In genomic region chr18:10090668-10091067, GRCh38 we compare ENCODE assay signal across 19 cellular contexts.
DNase-seq lines count a peak whose midpoint lies in the region; ATAC-seq and TF ChIP-seq lines count a peak whose summit lies in the region.
"Had no signal": no experiment of that assay in that cellular context is flagged by ENCODE, and none has a peak within 500 bp of the region (broad histone marks: within the 10 kb centered on the region; RNA-seq: fewer than 3 reads in every experiment).

No MANE protein-coding gene starts in this region.

- ATAC-seq in GM18520 (IDR thresholded peaks at IDR 0.05; ENCODE audit: unreplicated experiment), result no peak
- ATAC-seq in heart left ventricle, result no peak
- no peak for ATAC-seq in activated CD4-positive, CD25-positive, alpha-beta regulatory T cell treated with anti-CD3 and anti-CD28 coated beads, Interleukin-2, amount 50 U/mL, for 24 hours
- ATAC-seq: GM12878 had no signal

- H3K18ac ChIP-seq in mesenchymal stem cell (ENCODE audit: low read depth in 1 of 2, low read length in 2 of 2), result no peak overlapping the region

- no peaks in the 10 kb centered on the region for H3K36me3 Mint-ChIP-seq in brain
- H3K36me3 Mint-ChIP-seq: CD14-positive monocyte; CD8-positive, alpha-beta memory T cell had no signal

- no peak overlapping the region for H2BK120ac ChIP-seq in mesenchymal stem cell (ENCODE audit: low read depth, low read length)

- H3K27me3 ChIP-seq in BLaER1 treated with 17β-estradiol and CSF1 and Interleukin-3, amounts not matched to agents 10 nM and 100 nM, result no peaks in the 10 kb centered on the region
- peaks cover 0 to 3% of the 10 kb centered on the region in 2 experiments for H3K27me3 ChIP-seq in mesenchymal stem cell (ENCODE audit: control insufficient read depth in 1 of 2, insufficient read depth in 1 of 2, low read length in 2 of 2)
- H3K27me3 ChIP-seq in heart left ventricle, result no peaks in the 10 kb centered on the region

- DNase-seq in NCI-H146 (lab: John Stamatoyannopoulos, UW) (peak; percentile 79), mesenchymal stem cell (no peak), heart left ventricle (no peak), NCI-H2171 (lab: John Stamatoyannopoulos, UW) (no peak)
- DNase-seq: CD4-positive, alpha-beta T cell; CD8-positive, alpha-beta memory T cell; DMS 273 treated with DMSO at 0.1 percent for 48 hours; DMS79; EL; GDM1; GOT3; HFFc6 had no signal

- peak overlapping the region; percentile 42 to 89 (median 76); a peak in 21 of 22 replicates for H3K4me2 ChIP-seq in BLaER1 treated with 17β-estradiol and CSF1 and Interleukin-3, amounts not matched to agents 10 nM and 100 nM
- H3K4me2 ChIP-seq in mesenchymal stem cell (ENCODE audit: low read length, poor library complexity, severe bottlenecking), result no peak overlapping the region

- no peak overlapping the region for H3K4ac ChIP-seq in mesenchymal stem cell (ENCODE audit: low read depth in 1 of 2, low read length in 2 of 2)

- no peaks in the 10 kb centered on the region for H4K20me1 ChIP-seq in BLaER1 treated with 17β-estradiol and CSF1 and Interleukin-3, amounts not matched to agents 10 nM and 100 nM

- H3K4me1 Mint-ChIP-seq in brain, result peaks cover 40% of the 10 kb centered on the region
- H3K4me1 Mint-ChIP-seq: CD8-positive, alpha-beta memory T cell had no signal

- H3K79me1 ChIP-seq in mesenchymal stem cell (replicated peaks; ENCODE audit: low read length, poor library complexity, severe bottlenecking), result no peaks in the 10 kb centered on the region

- H2BK15ac ChIP-seq in mesenchymal stem cell (ENCODE audit: low read depth, poor library complexity, severe bottlenecking), result no peak overlapping the region

- H4K8ac ChIP-seq in mesenchymal stem cell (ENCODE audit: low read length), result peak overlapping the region; percentile 66

- intact Hi-C loops in heart left ventricle (cut with DNase I), result loop anchor here in 1 of 10 donors (10.0 kb wide), 1 partner anchor 424 kb away; no protein-coding TSS in a partner anchor

- H3K23ac ChIP-seq in mesenchymal stem cell (ENCODE audit: low read length in 2 of 2), result no peak overlapping the region

- H4K91ac ChIP-seq in mesenchymal stem cell (ENCODE audit: low read length), result no peak overlapping the region

- no peak overlapping the region for H3K14ac ChIP-seq in mesenchymal stem cell (ENCODE audit: low read length in 2 of 2)

- H3K9me3 Mint-ChIP-seq in brain, result peaks cover 0 to 9% (median 2%) of the 10 kb centered on the region in 5 experiments
- H3K9me3 Mint-ChIP-seq: CD4-positive, alpha-beta T cell; CD8-positive, alpha-beta memory T cell; HFFc6 had no signal

- H3K27ac ChIP-seq in BLaER1 treated with 17β-estradiol and CSF1 and Interleukin-3, amounts not matched to agents 10 nM and 100 nM, result no peak overlapping the region; a peak in 1 of 22 replicates
- no peak overlapping the region for H3K27ac ChIP-seq in mesenchymal stem cell (ENCODE audit: low read length, poor library complexity, severe bottlenecking)
- H3K27ac ChIP-seq in heart left ventricle, result no peak overlapping the region

- no peak overlapping the region for H3K4me3 Mint-ChIP-seq in brain
- H3K4me3 Mint-ChIP-seq: CD14-positive monocyte; CD4-positive, alpha-beta T cell; CD8-positive, alpha-beta memory T cell; HFFc6 had no signal

- 74% methylated on average over 4 of the region's 4 CpGs for WGBS in mesenchymal stem cell
- WGBS in heart left ventricle, 4 donors, result 81 to 84% (median 83%) methylated on average over 4 of the region's 4 CpGs

- peak overlapping the region in 3 of 5 experiments; percentile 58 to 71 (median 62) for H3K27ac Mint-ChIP-seq in brain
- H3K27ac Mint-ChIP-seq: CD4-positive, alpha-beta T cell; CD8-positive, alpha-beta memory T cell; HFFc6 had no signal

- H3K4me3 ChIP-seq in BLaER1 treated with 17β-estradiol and CSF1 and Interleukin-3, amounts not matched to agents 10 nM and 100 nM, result no peak overlapping the region
- H3K4me3 ChIP-seq in mesenchymal stem cell (ENCODE audit: insufficient read depth in 1 of 2, low read depth in 1 of 2, low read length in 2 of 2), result no peak overlapping the region
- no peak overlapping the region for H3K4me3 ChIP-seq in heart left ventricle
- H3K4me3 ChIP-seq: GM12878, HAP-1 had no signal

- H2AK5ac ChIP-seq in mesenchymal stem cell (ENCODE audit: low read length, severe bottlenecking), result no peak overlapping the region

- peaks cover 4% of the 10 kb centered on the region for H3K27me3 Mint-ChIP-seq in brain

- H3K36me3 ChIP-seq in BLaER1 treated with 17β-estradiol and CSF1 and Interleukin-3, amounts not matched to agents 10 nM and 100 nM, result no peaks in the 10 kb centered on the region
- no peaks in the 10 kb centered on the region for H3K36me3 ChIP-seq in mesenchymal stem cell (ENCODE audit: control insufficient read depth in 1 of 2, insufficient read depth in 2 of 2, low read depth in 1 of 2, low read length in 2 of 2)
- H3K36me3 ChIP-seq in heart left ventricle, result no peaks in the 10 kb centered on the region
- H3K36me3 ChIP-seq: HAP-1 had no signal

- no peak overlapping the region for H2BK5ac ChIP-seq in mesenchymal stem cell (ENCODE audit: low read depth, low read length, poor library complexity, severe bottlenecking)

- TF ChIP-seq CTCF in brain (conservative IDR thresholded peaks at IDR 0.05) (no peak), heart left ventricle (IDR thresholded peaks at IDR 0.05) (no peak)

- no peak for TF ChIP-seq POLR2A in heart left ventricle (IDR thresholded peaks at IDR 0.05)

- peak overlapping the region in 1 of 2 experiments; percentile 21 for H2BK12ac ChIP-seq in mesenchymal stem cell (ENCODE audit: low read length in 2 of 2)

- H3K9ac ChIP-seq in BLaER1 treated with 17β-estradiol and CSF1 and Interleukin-3, amounts not matched to agents 10 nM and 100 nM, result no peak overlapping the region
- no peak overlapping the region for H3K9ac ChIP-seq in mesenchymal stem cell (ENCODE audit: low read length)

- no peak overlapping the region for H2AFZ ChIP-seq in mesenchymal stem cell (ENCODE audit: low read depth, low read length)

- H3K9me3 ChIP-seq in BLaER1 treated with 17β-estradiol and CSF1 and Interleukin-3, amounts not matched to agents 10 nM and 100 nM (replicated peaks in 1 of 11), result peaks cover 0 to 5% (median 0%) of the 10 kb centered on the region in 11 experiments; a peak in 3 of 22 replicates
- H3K9me3 ChIP-seq in mesenchymal stem cell (ENCODE audit: control insufficient read depth, low read length), result no peaks in the 10 kb centered on the region
- H3K9me3 ChIP-seq in heart left ventricle, result no peaks in the 10 kb centered on the region
- H3K9me3 ChIP-seq: HAP-1 had no signal

- H3K4me1 ChIP-seq in BLaER1 treated with 17β-estradiol and CSF1 and Interleukin-3, amounts not matched to agents 10 nM and 100 nM, result peaks cover 18 to 30% (median 26%) of the 10 kb centered on the region in 10 experiments
- peaks cover 10% of the 10 kb centered on the region for H3K4me1 ChIP-seq in mesenchymal stem cell (ENCODE audit: control insufficient read depth, insufficient read depth, low read depth, low read length)
- no peaks in the 10 kb centered on the region for H3K4me1 ChIP-seq in heart left ventricle
- H3K4me1 ChIP-seq: HAP-1 had no signal
